Comparison of ENCODE assay signal across 8 cellular contexts in genomic region chr16:3444032-3444388, GRCh38. TPM values are rescaled to one million over a fixed set of nuclear protein-coding genes. Genes with fewer than 3 reads are reported as not detected.
DNase-seq lines count a peak whose midpoint lies in the region; ATAC-seq and TF ChIP-seq lines count a peak whose summit lies in the region.

No MANE protein-coding gene starts in this region.

- H3K27me3 ChIP-seq in SU-DHL-6 (ENCODE audit: low read length) = no peaks in the 10 kb centered on the region
- no peaks in the 10 kb centered on the region for H3K27me3 ChIP-seq in duodenal mucosa (ENCODE audit: control insufficient read depth in 1 of 2, insufficient read depth in 2 of 2, low read length in 2 of 2)
- no peaks in the 10 kb centered on the region for H3K27me3 ChIP-seq in thoracic aorta (replicated peaks; ENCODE audit: insufficient read depth)

- H3K27ac ChIP-seq in SU-DHL-6 (ENCODE audit: low read depth, low read length) (no peak overlapping the region), duodenal mucosa (ENCODE audit: low read depth, low read length) (peak overlapping the region; percentile 28), thoracic aorta (peak overlapping the region; percentile 66 to 87)

- H3K79me2 ChIP-seq in SU-DHL-6 (ENCODE audit: insufficient read depth, low read length) = peaks cover 30% of the 10 kb centered on the region

- no peak for TF ChIP-seq CTCF in SU-DHL-6 (IDR thresholded peaks at IDR 0.05; ENCODE audit: insufficient read depth, low read length, poor library complexity, severe bottlenecking)
- TF ChIP-seq CTCF in thoracic aorta (IDR thresholded peaks at IDR 0.05) = no peak

- peak overlapping the region; percentile 60 for H3K4me2 ChIP-seq in SU-DHL-6 (ENCODE audit: low read depth, low read length, poor library complexity, severe bottlenecking)

- H3K9ac ChIP-seq in SU-DHL-6 (ENCODE audit: low read length) = peak overlapping the region; percentile 60
- H3K9ac ChIP-seq in duodenal mucosa (ENCODE audit: low read depth in 1 of 2, low read length in 2 of 2) = peak overlapping the region; percentile 74 to 78

- H3K9me2 ChIP-seq in SU-DHL-6 (replicated peaks; ENCODE audit: insufficient read depth, low read length) = no peaks in the 10 kb centered on the region

- H3K4me1 ChIP-seq in duodenal mucosa (ENCODE audit: control insufficient read depth in 1 of 2, insufficient read depth in 2 of 2, low read length in 2 of 2) (peaks cover 10 to 11% of the 10 kb centered on the region in 2 donors), thoracic aorta (ENCODE audit: control insufficient read depth in 1 of 2, low read depth in 2 of 2) (peaks cover 0 to 8% of the 10 kb centered on the region in 2 donors)

- no peaks in the 10 kb centered on the region for H3K9me3 ChIP-seq in SU-DHL-6 (ENCODE audit: insufficient read depth, low read length)
- peaks cover 5 to 8% of the 10 kb centered on the region in 2 donors for H3K9me3 ChIP-seq in duodenal mucosa (ENCODE audit: control insufficient read depth in 1 of 2, low read length in 2 of 2)
- H3K9me3 ChIP-seq in thoracic aorta = peaks cover 6% of the 10 kb centered on the region

- peak overlapping the region; percentile 67 for H3K4me3 ChIP-seq in SU-DHL-6 (ENCODE audit: insufficient read depth, low read length, poor library complexity, severe bottlenecking)
- H3K4me3 ChIP-seq in duodenal mucosa (ENCODE audit: low read depth in 1 of 2, low read length in 2 of 2) = peak overlapping the region; percentile 69 to 88
- H3K4me3 ChIP-seq in thoracic aorta = peak overlapping the region; percentile 80

- H3F3A ChIP-seq in SU-DHL-6 (ENCODE audit: insufficient read depth) = no peaks in the 10 kb centered on the region

- H2AFZ ChIP-seq in SU-DHL-6 (ENCODE audit: low read depth, low read length, severe bottlenecking) = no peak overlapping the region

- DNase-seq in activated CD8-positive, alpha-beta memory T cell treated with anti-CD3 and anti-CD28 coated beads, Interleukin-2, amount 50 U/mL, for 4 hours = peak; percentile 28
- DNase-seq in activated CD8-positive, alpha-beta memory T cell treated with anti-CD3 and anti-CD28 coated beads, Interleukin-2, amount 50 U/mL, for 48 hours = no peak
- DNase-seq in lung microvascular endothelial cell (ENCODE audit: low read depth in 2 of 2) (peak; percentile 91 to 94), thoracic aorta (ENCODE audit: low spot score) (no peak)

- ATAC-seq in HG03354 (IDR thresholded peaks at IDR 0.05; ENCODE audit: poor library complexity, severe bottlenecking, unreplicated experiment) (peak; percentile 33), thoracic aorta (ENCODE audit: insufficient number of reproducible peaks, low FRiP score, low read depth) (no peak), GM18520 (IDR thresholded peaks at IDR 0.05; ENCODE audit: unreplicated experiment) (no peak)

- H3K36me3 ChIP-seq in SU-DHL-6 (ENCODE audit: low read length) (peaks cover 8% of the 10 kb centered on the region; the same call in 1 of the 2 replicates), duodenal mucosa (ENCODE audit: control insufficient read depth in 1 of 2, insufficient read depth in 2 of 2, low read length in 2 of 2) (peaks cover 11 to 20% of the 10 kb centered on the region in 2 donors), thoracic aorta (peaks cover 8% of the 10 kb centered on the region)

- H4K20me1 ChIP-seq in SU-DHL-6 (ENCODE audit: low read depth, low read length) = no peaks in the 10 kb centered on the region

RNA-seq across cellular contexts. Expression of gene NAA60, which starts 0.5 kb away (rescaled TPM):
- total RNA-seq in lung microvascular endothelial cell = 8.3 and 10.1 TPM in 2 replicates
- 10 to 100 TPM; 25.2 to 40.6 TPM for total RNA-seq in thoracic aorta

RNA-seq across cellular contexts. Expression of gene ZNF597, which starts 0.7 kb away (rescaled TPM):
- total RNA-seq in lung microvascular endothelial cell (1.5 and 2.2 TPM in 2 replicates), thoracic aorta (1 to 10 TPM; 2.3 to 6.2 TPM)

RNA-seq across cellular contexts. Expression of gene ZNF174, which starts 43.0 kb away (rescaled TPM):
- total RNA-seq in lung microvascular endothelial cell (4.8 and 5.2 TPM in 2 replicates), thoracic aorta (10 to 100 TPM in 1 of 2 donors, 1 to 10 TPM in 1; 5.4 to 16.8 TPM)

RNA-seq across cellular contexts. Expression of gene ZSCAN32, which starts 43.2 kb away (rescaled TPM):
- total RNA-seq in lung microvascular endothelial cell (7.6 and 8.9 TPM in 2 replicates), thoracic aorta (10 to 100 TPM; 12.5 to 15.0 TPM)

RNA-seq across cellular contexts. Expression of gene C16orf90, which starts 51.3 kb away (rescaled TPM):
- total RNA-seq in lung microvascular endothelial cell (not detected in 2 replicates), thoracic aorta (not detected)

Comparison
In these comparisons a context has a peak if more than half of its experiments do, and no peak if none do; other contexts are left out.
1. DNase-seq: peak in activated CD8-positive, alpha-beta memory T cell treated with anti-CD3 and anti-CD28 coated beads, Interleukin-2, amount 50 U/mL, for 4 hours (single experiment) and lung microvascular endothelial cell (2 of 2); none in activated CD8-positive, alpha-beta memory T cell treated with anti-CD3 and anti-CD28 coated beads, Interleukin-2, amount 50 U/mL, for 48 hours (single experiment) and thoracic aorta (single experiment).
2. Peak in every context shown above with its lines, with median percentiles within 50 percentile points of each other: H3K4me3 ChIP-seq.